In genomic region chr11:1262172-1263006, GRCh38 we compare ENCODE assay signal across 8 cellular contexts. TPM values are rescaled to one million over a fixed set of nuclear protein-coding genes. Genes with fewer than 3 reads are reported as not detected.
DNase-seq lines count a peak whose midpoint lies in the region; ATAC-seq, FAIRE-seq and TF ChIP-seq lines count a peak whose summit lies in the region.

No MANE protein-coding gene starts in this region.

- ATAC-seq in A549 (peak; percentile 84 to 86), GM18909 (IDR thresholded peaks at IDR 0.05; ENCODE audit: poor library complexity, unreplicated experiment) (peak; percentile 88), HG03521 (IDR thresholded peaks at IDR 0.05; ENCODE audit: unreplicated experiment) (peak; percentile 78), memory B cell (ENCODE audit: low read depth) (peak; percentile 92)
- ATAC-seq in effector memory CD8-positive, alpha-beta T cell (replicated peaks), result peak; percentile 91

- peaks cover 10% of the 10 kb centered on the region; the same call in 2 of the 3 replicates for H3K9me3 ChIP-seq in A549

- H3K27ac Mint-ChIP-seq in effector memory CD8-positive, alpha-beta T cell, result peak overlapping the region; percentile 92 to 93
- H3K27ac Mint-ChIP-seq in memory B cell, result peak overlapping the region; percentile 78

- TF ChIP-seq CTCF in A549 (IDR thresholded peaks at IDR 0.05), result no peak

- WGBS in A549 (ENCODE audit: missing lambda C conversion rate), result 13% methylated on average over 28 of the region's 31 CpGs

- DNase-seq in A549 (ENCODE audit: low read depth in 1 of 2, low spot score in 1 of 2) (peak; percentile 67 to 94), memory B cell (ENCODE audit: low spot score in 2 of 2) (peak; percentile 73 to 82)
- DNase-seq in NK-92 treated with Interleukin-12 subunit alpha and Interleukin-12 subunit beta, amount 100 ng/mL, for 24 hours (lab: John Stamatoyannopoulos, UW), result peak; percentile 77
- peak; percentile 59 to 66 (median 62) for DNase-seq in activated CD8-positive, alpha-beta memory T cell treated with anti-CD3 and anti-CD28 coated beads for 48 hours (ENCODE audit: low read depth in 2 of 3, low spot score in 2 of 3)
- peak; percentile 78 to 91 (median 79) for DNase-seq in effector memory CD8-positive, alpha-beta T cell
- DNase-seq in stimulated activated CD4-positive, alpha-beta T cell treated with anti-CD3 and anti-CD28 coated beads, TNF-alpha, amount 100 ng/mL, for 4 hours (ENCODE audit: low read depth in 3 of 3), result peak; percentile 76 to 78 (median 77)

- peak overlapping the region; percentile 91 for H3K4me2 ChIP-seq in A549

- no peak for TF ChIP-seq RAD21 in A549 (conservative IDR thresholded peaks at IDR 0.05 in 1 of 2, IDR thresholded peaks at IDR 0.05 in 1 of 2)

- POLR2A ChIA-PET in A549 (lab: Yijun Ruan, JAX), result interaction anchor here (0.5 to 1.2 kb wide), 3 partner anchors 9 to 275 kb away, joined by 3 to 4 read pairs (median 4); no protein-coding TSS in a partner anchor

- peak overlapping the region; percentile 86 for H3K4me3 Mint-ChIP-seq in effector memory CD8-positive, alpha-beta T cell
- peak overlapping the region; percentile 85 for H3K4me3 Mint-ChIP-seq in memory B cell

- H3K27ac ChIP-seq in A549, result peak overlapping the region; percentile 84 to 92

- peak; percentile 64 for TF ChIP-seq POLR2A in A549 (IDR thresholded peaks at IDR 0.05; ENCODE audit: low read length)

- TF ChIP-seq EP300 in A549 (IDR thresholded peaks at IDR 0.05), result no peak

- H3K9me3 Mint-ChIP-seq in effector memory CD8-positive, alpha-beta T cell, result no peaks in the 10 kb centered on the region
- peaks cover 5% of the 10 kb centered on the region for H3K9me3 Mint-ChIP-seq in memory B cell

- no peaks in the 10 kb centered on the region for H3K27me3 Mint-ChIP-seq in effector memory CD8-positive, alpha-beta T cell
- no peaks in the 10 kb centered on the region for H3K27me3 Mint-ChIP-seq in memory B cell

- CTCF ChIA-PET in A549 (lab: Yijun Ruan, JAX), result interaction anchor here (0.9 to 1.7 kb wide), 4 partner anchors 9 to 146 kb away, joined by 3 to 6 read pairs (median 3); partner anchors contain the start of gene TOLLIP

- peak overlapping the region; percentile 50 for H3K4me3 ChIP-seq in A549

- H3K4me1 ChIP-seq in A549, result peaks cover 17% of the 10 kb centered on the region; the same call in 2 of the 3 replicates

- FAIRE-seq in A549 (lab: Jason Lieb, UNC), result no peak

- H3K4me1 Mint-ChIP-seq in effector memory CD8-positive, alpha-beta T cell (ENCODE audit: low read depth in 2 of 2), result peaks cover 11% of the 10 kb centered on the region in 2 donors
- peaks cover 9% of the 10 kb centered on the region for H3K4me1 Mint-ChIP-seq in memory B cell

- peaks cover 3% of the 10 kb centered on the region for H3K36me3 Mint-ChIP-seq in effector memory CD8-positive, alpha-beta T cell (ENCODE audit: insufficient read depth)
- H3K36me3 Mint-ChIP-seq in memory B cell, result peaks cover 10% of the 10 kb centered on the region

TF ChIP-seq in A549, 52 proteins besides CTCF, POLR2A, EP300 and RAD21 (continues in another document):
- no peak for TF ChIP-seq FOSL2 (IDR thresholded peaks at IDR 0.05)
- TF ChIP-seq FOSL2 (CRISPR knock-in tag; IDR thresholded peaks at IDR 0.05), result no peak
- TF ChIP-seq HMGXB4 (CRISPR knock-in tag; IDR thresholded peaks at IDR 0.05; ENCODE audit: borderline replicate concordance), result no peak
- TF ChIP-seq BHLHE40 (IDR thresholded peaks at IDR 0.05; ENCODE audit: low read depth, low read length), result peak; percentile 94
- peak; percentile 87 for TF ChIP-seq USF2 (IDR thresholded peaks at IDR 0.05)
- no peak for TF ChIP-seq ZFP36 (IDR thresholded peaks at IDR 0.05; ENCODE audit: borderline replicate concordance, partially characterized antibody)
- TF ChIP-seq RCOR1 (IDR thresholded peaks at IDR 0.05; ENCODE audit: low read depth, low read length), result no peak
- TF ChIP-seq MAX (IDR thresholded peaks at IDR 0.05), result peak; percentile 88
- TF ChIP-seq SREBF2 (IDR thresholded peaks at IDR 0.05), result no peak
- TF ChIP-seq NR3C1 (IDR thresholded peaks at IDR 0.05), result no peak
- TF ChIP-seq ESRRA (IDR thresholded peaks at IDR 0.05; ENCODE audit: borderline replicate concordance, low read length), result no peak
- no peak for TF ChIP-seq NPAS2 (CRISPR knock-in tag; IDR thresholded peaks at IDR 0.05; ENCODE audit: borderline replicate concordance)
- TF ChIP-seq KDM1A (IDR thresholded peaks at IDR 0.05; ENCODE audit: low read depth), result no peak
- TF ChIP-seq RNF2 (IDR thresholded peaks at IDR 0.05; ENCODE audit: borderline replicate concordance, low read depth), result no peak
- TF ChIP-seq REST (IDR thresholded peaks at IDR 0.05), result no peak
- no peak for TF ChIP-seq ZSCAN20 (CRISPR knock-in tag; IDR thresholded peaks at IDR 0.05)
- peak; percentile 67; the same call in 1 of the 2 replicates for TF ChIP-seq MYC (IDR thresholded peaks at IDR 0.05; ENCODE audit: borderline replicate concordance, low read length)
- TF ChIP-seq EHMT2 (IDR thresholded peaks at IDR 0.05; ENCODE audit: low read depth), result no peak
- no peak for TF ChIP-seq RARB (CRISPR knock-in tag; IDR thresholded peaks at IDR 0.05)
- TF ChIP-seq HEYL (CRISPR knock-in tag; IDR thresholded peaks at IDR 0.05), result no peak
- TF ChIP-seq CHD2 (IDR thresholded peaks at IDR 0.05; ENCODE audit: low read length, partially characterized antibody), result no peak
- TF ChIP-seq RFX5 (IDR thresholded peaks at IDR 0.05), result no peak
- no peak for TF ChIP-seq CEBPB (IDR thresholded peaks at IDR 0.05)
- no peak for TF ChIP-seq FOSB (CRISPR knock-in tag; IDR thresholded peaks at IDR 0.05)
- no peak for TF ChIP-seq CBX8 (IDR thresholded peaks at IDR 0.05)
- TF ChIP-seq PHF8 (IDR thresholded peaks at IDR 0.05; ENCODE audit: borderline replicate concordance, low read depth), result peak; percentile 57; the same call in 1 of the 2 replicates
- TF ChIP-seq ZC3H11A (IDR thresholded peaks at IDR 0.05), result no peak

RNA-seq across cellular contexts. Expression of gene MUC5B, which starts 39.5 kb away (rescaled TPM):
- polyA plus RNA-seq in A549 (2011; rRNA removed), result 0.85 and 2.9 TPM in 2 replicates
- polyA plus RNA-seq in A549 (2012; cell fraction: cytosol; rRNA removed), result 0.15 and 0.63 TPM in 2 replicates
- polyA plus RNA-seq in A549 (2012; cell fraction: nucleus; rRNA removed), result 1.5 and 3.7 TPM in 2 replicates
- 0.70 to 1.4 TPM (median 0.81 TPM) in 3 replicates for polyA plus RNA-seq in A549 (2017; fragmentation: RNase III; extraction: RNeasy Plus Mini Kit Qiagen cat#74134 plus additional on column Dnase treatment)
- polyA minus RNA-seq in A549 (2011; rRNA and poly(A)+ RNA removed), result 4.5 and 5.7 TPM in 2 replicates

RNA-seq across cellular contexts. Expression of gene TOLLIP, which starts 47.0 kb away (rescaled TPM):
- 26.5 and 26.9 TPM in 2 replicates for polyA plus RNA-seq in A549 (2011; rRNA removed)
- polyA plus RNA-seq in A549 (2012; cell fraction: cytosol; rRNA removed), result 62.4 and 72.9 TPM in 2 replicates
- 59.6 and 76.1 TPM in 2 replicates for polyA plus RNA-seq in A549 (2012; cell fraction: nucleus; rRNA removed)
- 31.5 to 37.9 TPM (median 33.8 TPM) in 3 replicates for polyA plus RNA-seq in A549 (2017; fragmentation: RNase III; extraction: RNeasy Plus Mini Kit Qiagen cat#74134 plus additional on column Dnase treatment)
- 25.7 and 44.5 TPM in 2 replicates for polyA minus RNA-seq in A549 (2011; rRNA and poly(A)+ RNA removed)

Comparison
In these comparisons a context has a peak if more than half of its experiments do, and no peak if none do; other contexts are left out.
1. Peak in every context shown above with its lines: DNase-seq, ATAC-seq, H3K4me3 ChIP-seq and H3K27ac ChIP-seq.